ENCODE assay signal across 25 cellular contexts in genomic region chr5:180629703-180630382, GRCh38. TPM values are rescaled to one million over a fixed set of nuclear protein-coding genes. Genes with fewer than 3 reads are reported as not detected.
A peak's percentile ranks its signal among the peaks of the same experiment; 100 is the strongest.
DNase-seq lines count a peak whose midpoint lies in the region; ATAC-seq, FAIRE-seq and TF ChIP-seq lines count a peak whose summit lies in the region.
"Had no signal": no experiment of that assay in that cellular context is flagged by ENCODE, and none has a peak within 500 bp of the region (broad histone marks: within the 10 kb centered on the region; RNA-seq: fewer than 3 reads in every experiment).

No MANE protein-coding gene starts in this region.

- H3K14ac ChIP-seq in neuronal stem cell (ENCODE audit: low read length) = peak overlapping the region; percentile 82

- H4K20me1 ChIP-seq in endothelial cell of umbilical vein (replicated peaks; ENCODE audit: control insufficient read depth, extremely low read depth, insufficient read depth, low read length) = no peaks in the 10 kb centered on the region

- dilution Hi-C loops in endothelial cell of umbilical vein (cut with MboI; ENCODE audit: extremely low pct_ligation_motif_present, low sequenced_read_pairs) = no loop called here

- TF ChIP-seq POLR2A in NB4 (IDR thresholded peaks at IDR 0.05; ENCODE audit: extremely low read depth, insufficient read length) (no peak), endothelial cell of umbilical vein (IDR thresholded peaks at IDR 0.05; ENCODE audit: low read depth, low read length) (no peak)

- no peak overlapping the region for H3K27ac ChIP-seq in heart right ventricle
- no peak overlapping the region for H3K27ac ChIP-seq in endothelial cell of umbilical vein (ENCODE audit: insufficient read depth, low read depth, low read length)
- H3K27ac ChIP-seq in neuronal stem cell (replicated peaks; ENCODE audit: low read length) = no peak overlapping the region
- H3K27ac ChIP-seq: C4-2B, GM23248 had no signal

- H2BK5ac ChIP-seq in neuronal stem cell (ENCODE audit: low read length) = no peak overlapping the region

- H2AFZ ChIP-seq in endothelial cell of umbilical vein (ENCODE audit: low read depth, low read length) (no peak overlapping the region), neuronal stem cell (ENCODE audit: low read length) (no peak overlapping the region)
- H2AFZ ChIP-seq: GM23248 had no signal

- BruUV-seq in endothelial cell of umbilical vein (replicated peaks; lab: Mats Ljungman, UMichigan) = TSS peak; percentile 61

- no peak overlapping the region for H2AK5ac ChIP-seq in neuronal stem cell (ENCODE audit: low read depth, low read length)

- WGBS in heart right ventricle, 2 donors = 83 to 84% methylated on average over 28 of the region's 28 CpGs
- WGBS in neuronal stem cell (ENCODE audit: extremely low coverage in 2 of 2, insufficient read length in 2 of 2, insufficient replicate concordance in 1 of 2), 2 donors = no CpG with 5 or more reads among the region's 28 CpGs

- H3K36me3 ChIP-seq in heart right ventricle (peaks cover 0 to 17% (median 0%) of the 10 kb centered on the region in 9 donors), endothelial cell of umbilical vein (ENCODE audit: control insufficient read depth in 2 of 2, extremely low read depth in 1 of 2, insufficient read depth in 2 of 2, low read length in 2 of 2) (peaks cover 0 to 14% of the 10 kb centered on the region in 2 experiments), neuronal stem cell (replicated peaks in 1 of 2; ENCODE audit: control insufficient read depth in 2 of 2, insufficient read depth in 2 of 2, low read length in 2 of 2) (no peaks in the 10 kb centered on the region)
- H3K36me3 ChIP-seq: BE2C had no signal

- H3K27ac Mint-ChIP-seq in osteocyte (ENCODE audit: unreplicated experiment) = no peak overlapping the region
- H3K27ac Mint-ChIP-seq: CD4-positive, alpha-beta memory T cell; HFFc6 had no signal

- H3K36me3 Mint-ChIP-seq in osteocyte (ENCODE audit: unreplicated experiment) = no peaks in the 10 kb centered on the region
- H3K36me3 Mint-ChIP-seq: CD4-positive, alpha-beta memory T cell had no signal

- no peak for FAIRE-seq in endothelial cell of umbilical vein (lab: Jason Lieb, UNC)
- FAIRE-seq: A204.1, GM12892, GM18507, H54, HTR-8/SVneo had no signal

- no peak overlapping the region for H4K91ac ChIP-seq in neuronal stem cell (ENCODE audit: low read depth, low read length, poor library complexity)

- DNase-seq in left ventricle myocardium superior (peak; percentile 14), heart right ventricle (no peak), NB4 (ENCODE audit: low read depth) (peak; percentile 34), endothelial cell of umbilical vein (ENCODE audit: low read depth, low spot score) (no peak), neuronal stem cell (ENCODE audit: low spot score) (no peak), left lobe of liver (ENCODE audit: low spot score) (no peak), osteocyte (ENCODE audit: extremely low spot score, unreplicated experiment) (no peak), NK-92 (lab: John Stamatoyannopoulos, UW; ENCODE audit: unreplicated experiment) (no peak)
- DNase-seq: ACHN; BE2C; CD4-positive, alpha-beta memory T cell; DMS153; DMS79; GDM1; GM23248; HCEC 1CT; HFFc6; IMR-90 had no signal

- no peaks in the 10 kb centered on the region for H3K9me1 ChIP-seq in endothelial cell of umbilical vein (replicated peaks; ENCODE audit: control insufficient read depth, extremely low read depth, insufficient read depth, low read length)

- H3K4me2 ChIP-seq in endothelial cell of umbilical vein (ENCODE audit: insufficient read depth, low read length) = no peak overlapping the region
- no peak overlapping the region for H3K4me2 ChIP-seq in neuronal stem cell (ENCODE audit: insufficient read depth, low read length, poor library complexity, severe bottlenecking)

- intact Hi-C loops in left ventricle myocardium superior (cut with micrococcal nuclease) = no loop called here
- intact Hi-C loops in heart right ventricle (cut with DNase I) = no loop called here
- intact Hi-C loops in endothelial cell of umbilical vein (cut with micrococcal nuclease) = no loop called here

- no peak overlapping the region for H3K4me3 ChIP-seq in heart right ventricle
- H3K4me3 ChIP-seq in NB4 (ENCODE audit: low read depth, low read length) = no peak overlapping the region
- H3K4me3 ChIP-seq in endothelial cell of umbilical vein (replicated peaks in 1 of 3; ENCODE audit: insufficient read depth in 1 of 3, low read depth in 1 of 3, low read length in 3 of 3) = no peak overlapping the region
- H3K4me3 ChIP-seq in neuronal stem cell (ENCODE audit: low read length in 2 of 2) = no peak overlapping the region
- H3K4me3 ChIP-seq: GM23248 had no signal

- no peaks in the 10 kb centered on the region for H3K79me1 ChIP-seq in neuronal stem cell (ENCODE audit: low read depth, low read length)

- H3K18ac ChIP-seq in neuronal stem cell (ENCODE audit: low read length) = peak overlapping the region; percentile 76

- H3K23ac ChIP-seq in neuronal stem cell (ENCODE audit: low read depth, low read length, poor library complexity) = peak overlapping the region; percentile 65

- peak overlapping the region; percentile 75 for H2BK15ac ChIP-seq in neuronal stem cell (ENCODE audit: low read length)

- H3K4me3 Mint-ChIP-seq in osteocyte (ENCODE audit: unreplicated experiment) = no peak overlapping the region
- H3K4me3 Mint-ChIP-seq: CD4-positive, alpha-beta memory T cell; HFFc6 had no signal

- POLR2A ChIA-PET in endothelial cell of umbilical vein (lab: Charles Lee) = no interaction called here

- no peak for ATAC-seq in left ventricle myocardium superior
- no peak for ATAC-seq in heart right ventricle
- no peak for ATAC-seq in left lobe of liver

- no peaks in the 10 kb centered on the region for H3K4me1 Mint-ChIP-seq in osteocyte (ENCODE audit: unreplicated experiment)

- H3K27me3 ChIP-seq in heart right ventricle (peaks cover 0 to 11% (median 0%) of the 10 kb centered on the region in 7 donors), endothelial cell of umbilical vein (ENCODE audit: control insufficient read depth in 2 of 2, insufficient read depth in 2 of 2, low read length in 2 of 2) (no peaks in the 10 kb centered on the region), neuronal stem cell (ENCODE audit: control insufficient read depth in 3 of 3, insufficient read depth in 3 of 3, low read depth in 1 of 3, low read length in 3 of 3) (peaks cover 0 to 41% (median 0%) of the 10 kb centered on the region in 3 experiments)
- H3K27me3 ChIP-seq: BE2C had no signal

- H2BK120ac ChIP-seq in neuronal stem cell (ENCODE audit: low read depth, low read length) = no peak overlapping the region

- no peak for TF ChIP-seq CTCF in heart right ventricle (IDR thresholded peaks at IDR 0.05)
- TF ChIP-seq CTCF in NB4 (IDR thresholded peaks at IDR 0.05; ENCODE audit: low read depth, low read length) = no peak
- no peak for TF ChIP-seq CTCF in endothelial cell of umbilical vein (IDR thresholded peaks at IDR 0.05; ENCODE audit: extremely low read depth in 1 of 2, insufficient read depth in 1 of 2, low read depth in 1 of 2, low read length in 2 of 2)
- no peak for TF ChIP-seq CTCF in osteocyte (IDR thresholded peaks at IDR 0.05)

- H3K9ac ChIP-seq in endothelial cell of umbilical vein (replicated peaks; ENCODE audit: extremely low read depth, insufficient read depth, low read length) (no peak overlapping the region), neuronal stem cell (ENCODE audit: low read depth, low read length, poor library complexity) (peak overlapping the region; percentile 77)
- H3K9ac ChIP-seq: GM23248 had no signal

- H3K79me2 ChIP-seq in endothelial cell of umbilical vein (ENCODE audit: control insufficient read depth, insufficient read depth, low read length) = no peaks in the 10 kb centered on the region

- H3K9me3 ChIP-seq in heart right ventricle = no peaks in the 10 kb centered on the region
- no peaks in the 10 kb centered on the region for H3K9me3 ChIP-seq in endothelial cell of umbilical vein (replicated peaks; ENCODE audit: control insufficient read depth, insufficient read depth, low read length)
- no peaks in the 10 kb centered on the region for H3K9me3 ChIP-seq in neuronal stem cell (replicated peaks in 1 of 2; ENCODE audit: control insufficient read depth in 2 of 2, insufficient read depth in 1 of 2, low read depth in 1 of 2, low read length in 2 of 2)
- H3K9me3 ChIP-seq: BE2C had no signal

- H4K8ac ChIP-seq in neuronal stem cell (ENCODE audit: low read depth, low read length) = no peak overlapping the region

- no peaks in the 10 kb centered on the region for H3K27me3 Mint-ChIP-seq in osteocyte (ENCODE audit: unreplicated experiment)

- no peak overlapping the region for H3K4ac ChIP-seq in neuronal stem cell (ENCODE audit: low read length)

- no peaks in the 10 kb centered on the region for H3K9me3 Mint-ChIP-seq in osteocyte (ENCODE audit: unreplicated experiment)
- H3K9me3 Mint-ChIP-seq: CD4-positive, alpha-beta memory T cell had no signal

- H3K4me1 ChIP-seq in heart right ventricle (peaks cover 0 to 19% (median 0%) of the 10 kb centered on the region in 9 donors), endothelial cell of umbilical vein (ENCODE audit: control insufficient read depth, extremely low read depth, insufficient read depth, low read length) (no peaks in the 10 kb centered on the region), neuronal stem cell (ENCODE audit: control insufficient read depth in 2 of 2, insufficient read depth in 1 of 2, low read depth in 1 of 2, low read length in 2 of 2) (peaks cover 9 to 11% of the 10 kb centered on the region in 2 donors)
- H3K4me1 ChIP-seq: BE2C had no signal

- peak overlapping the region; percentile 58 for H2BK12ac ChIP-seq in neuronal stem cell (ENCODE audit: low read length)

- CTCF ChIA-PET in endothelial cell of umbilical vein (lab: Charles Lee) = no interaction called here

RNA-seq across cellular contexts. Expression of gene FLT4, which starts 19.6 kb away (rescaled TPM):
- total RNA-seq in left ventricle myocardium superior = 8.0 TPM
- 1 to 10 TPM; 3.8 to 9.3 (median 6.3) TPM for total RNA-seq in heart right ventricle
- 10 to 100 TPM in 1 of 2 donors, 1 to 10 TPM in 1; 4.5 to 10.8 TPM for polyA plus RNA-seq in heart right ventricle
- 66.5 and 71.5 TPM in 2 replicates for total RNA-seq in endothelial cell of umbilical vein
- polyA plus RNA-seq in endothelial cell of umbilical vein = 44.4 and 50.9 TPM in 2 replicates
- polyA plus RNA-seq in endothelial cell of umbilical vein (2011; cell fraction: cytosol; rRNA removed) = 17.8 and 21.3 TPM in 2 replicates
- polyA plus RNA-seq in endothelial cell of umbilical vein (2011; cell fraction: nucleus; rRNA removed) = 147 and 169 TPM in 2 replicates
- 1.6 and 3.0 TPM in 2 replicates for polyA plus RNA-seq in endothelial cell of umbilical vein (2012)
- 74.5 and 89.1 TPM in 2 replicates for polyA minus RNA-seq in endothelial cell of umbilical vein
- not detected for polyA minus RNA-seq in endothelial cell of umbilical vein (2011; cell fraction: cytosol; rRNA and poly(A)+ RNA removed)
- 42.6 and 83.9 TPM in 2 replicates for polyA minus RNA-seq in endothelial cell of umbilical vein (2011; cell fraction: nucleus; rRNA and poly(A)+ RNA removed)
- polyA plus RNA-seq in neuronal stem cell (2013, experiment 1 of 2) = 5.4 TPM
- 5.5 TPM for polyA plus RNA-seq in neuronal stem cell (2013, experiment 2 of 2)
- total RNA-seq in left lobe of liver = 7.7 TPM
- total RNA-seq in osteocyte = 0.51 TPM in 1 of 2 replicates, not detected in the other
- total RNA-seq: GM23248, HFFc6 had no signal
- polyA plus RNA-seq: GM23248 had no signal

RNA-seq across cellular contexts. Expression of gene SCGB3A1, which starts 38.5 kb away (rescaled TPM):
- total RNA-seq in left ventricle myocardium superior = not detected
- under 1 TPM in 3 of 10 donors, not detected in 7; 0.49 to 0.59 (median 0.53) TPM for total RNA-seq in heart right ventricle
- polyA plus RNA-seq in heart right ventricle = under 1 TPM; 0.38 to 0.88 TPM
- 0.73 TPM in 1 of 2 replicates, not detected in the other for total RNA-seq in endothelial cell of umbilical vein
- polyA plus RNA-seq in endothelial cell of umbilical vein = 0.22 TPM in 1 of 2 replicates, not detected in the other
- not detected in 2 replicates for polyA plus RNA-seq in endothelial cell of umbilical vein (2011; cell fraction: cytosol; rRNA removed)
- not detected in 2 replicates for polyA plus RNA-seq in endothelial cell of umbilical vein (2011; cell fraction: nucleus; rRNA removed)
- polyA plus RNA-seq in endothelial cell of umbilical vein (2012) = not detected in 2 replicates
- polyA minus RNA-seq in endothelial cell of umbilical vein = not detected in 2 replicates
- polyA minus RNA-seq in endothelial cell of umbilical vein (2011; cell fraction: cytosol; rRNA and poly(A)+ RNA removed) = not detected
- polyA minus RNA-seq in endothelial cell of umbilical vein (2011; cell fraction: nucleus; rRNA and poly(A)+ RNA removed) = not detected in 2 replicates
- 0.75 TPM for polyA plus RNA-seq in neuronal stem cell (2013, experiment 1 of 2)
- 0.66 TPM for polyA plus RNA-seq in neuronal stem cell (2013, experiment 2 of 2)
- total RNA-seq in left lobe of liver = 0.93 TPM
- total RNA-seq in osteocyte = not detected in 2 replicates
- total RNA-seq: CD4-positive, alpha-beta memory T cell; Daoy; GM23248; HFFc6; IMR-90 had no signal
- polyA plus RNA-seq: CD4-positive, alpha-beta memory T cell; GM23248; IMR-90 had no signal

Comparison
In these comparisons a context has a peak if more than half of its experiments do, and no peak if none do; other contexts are left out.
1. DNase-seq: peak in left ventricle myocardium superior (single experiment) and NB4 (single experiment); none in heart right ventricle (0 of 2), endothelial cell of umbilical vein (single experiment), neuronal stem cell (single experiment), left lobe of liver (single experiment), osteocyte (single experiment) and NK-92 (single experiment).